ENCODE assay signal across 25 cellular contexts in genomic region chr3:25589104-25589782, GRCh38.
A peak's percentile ranks its signal among the peaks of the same experiment; 100 is the strongest.
DNase-seq lines count a peak whose midpoint lies in the region; ATAC-seq and TF ChIP-seq lines count a peak whose summit lies in the region.
"Had no signal": no experiment of that assay in that cellular context is flagged by ENCODE, and none has a peak within 500 bp of the region (broad histone marks: within the 10 kb centered on the region; RNA-seq: fewer than 3 reads in every experiment).

No MANE protein-coding gene starts in this region.

- DNase-seq in ELR (ENCODE audit: low read depth) (peak; percentile 27), ascending aorta (ENCODE audit: low spot score in 2 of 2) (no peak), right atrium auricular region (ENCODE audit: low spot score) (peak; percentile 54), osteocyte (ENCODE audit: extremely low spot score, unreplicated experiment) (no peak), tibial nerve (ENCODE audit: low spot score in 2 of 2) (no peak), DMS79 treated with DMSO at 0.1 percent for 48 hours (lab: John Stamatoyannopoulos, UW) (no peak)
- DNase-seq: activated CD4-positive, alpha-beta T cell treated with anti-CD3 and anti-CD28 coated beads, Interleukin-2, amount 50 U/mL, for 48 hours; activated CD8-positive, alpha-beta memory T cell treated with anti-CD3 and anti-CD28 coated beads, Interleukin-2, amount 50 U/mL, for 4 hours; activated effector memory CD4-positive, alpha-beta T cell treated with Interleukin-2 at 50 U/mL for 16 hours; activated naive CD8-positive, alpha-beta T cell treated with anti-CD3 and anti-CD28 coated beads for 36 hours; body of pancreas; CD4-positive, CD25-positive, alpha-beta regulatory T cell; effector memory CD4-positive, alpha-beta T cell; foreskin keratinocyte; GOT3; KBM-7; NCI-H510A treated with DMSO at 0.1 percent for 48 hours; occipital lobe; retina; stimulated activated CD4-positive, alpha-beta T cell treated with anti-CD3 and anti-CD28 coated beads, Interleukin-4, amount 100 ng/mL, for 1 hour; stimulated activated naive B cell treated with anti-CD40 and anti-IgM and Interleukin-4, amounts not matched to agents 10 μg/mL and 1 μg/mL and 100 μg/mL, for 72 hours; T-helper 1 cell had no signal

- TF ChIP-seq EP300 in tibial nerve (IDR thresholded peaks at IDR 0.05), result no peak

- H3K9me3 ChIP-seq in ascending aorta, result no peaks in the 10 kb centered on the region
- H3K9me3 ChIP-seq in right atrium auricular region, result no peaks in the 10 kb centered on the region
- H3K9me3 ChIP-seq in tibial nerve, result no peaks in the 10 kb centered on the region
- H3K9me3 ChIP-seq: body of pancreas, suprapubic skin, vagina had no signal

- no peak for ATAC-seq in HG02610 (IDR thresholded peaks at IDR 0.05; ENCODE audit: unreplicated experiment)
- ATAC-seq: body of pancreas; foreskin keratinocyte; stimulated activated naive B cell treated with anti-CD40 and anti-IgM and Interleukin-4, amounts not matched to agents 10 μg/mL and 1 μg/mL and 100 μg/mL, for 72 hours had no signal

- no peaks in the 10 kb centered on the region for H3K27me3 Mint-ChIP-seq in osteocyte (ENCODE audit: unreplicated experiment)
- H3K27me3 Mint-ChIP-seq: activated naive CD8-positive, alpha-beta T cell treated with anti-CD3 and anti-CD28 coated beads for 36 hours; CD4-positive, CD25-positive, alpha-beta regulatory T cell; stimulated activated naive B cell treated with anti-CD40 and anti-IgM and Interleukin-4, amounts not matched to agents 10 μg/mL and 1 μg/mL and 100 μg/mL, for 72 hours had no signal

- H3K27ac ChIP-seq in ascending aorta (peak overlapping the region; percentile 2 to 57), right atrium auricular region (peak overlapping the region; percentile 73 to 84), tibial nerve (no peak overlapping the region)
- H3K27ac ChIP-seq: body of pancreas, foreskin keratinocyte, suprapubic skin, vagina had no signal

- H3K36me3 ChIP-seq in ascending aorta, result no peaks in the 10 kb centered on the region
- no peaks in the 10 kb centered on the region for H3K36me3 ChIP-seq in right atrium auricular region
- H3K36me3 ChIP-seq in tibial nerve, result no peaks in the 10 kb centered on the region
- H3K36me3 ChIP-seq: suprapubic skin, vagina had no signal

- H3K27me3 ChIP-seq in ascending aorta (no peaks in the 10 kb centered on the region), right atrium auricular region (no peaks in the 10 kb centered on the region), tibial nerve (no peaks in the 10 kb centered on the region)
- H3K27me3 ChIP-seq: body of pancreas, foreskin keratinocyte, suprapubic skin, vagina had no signal

- peak overlapping the region; percentile 64 for H3K27ac Mint-ChIP-seq in osteocyte (ENCODE audit: unreplicated experiment)
- H3K27ac Mint-ChIP-seq: activated naive CD8-positive, alpha-beta T cell treated with anti-CD3 and anti-CD28 coated beads for 36 hours; CD4-positive, CD25-positive, alpha-beta regulatory T cell had no signal

- H3K36me3 Mint-ChIP-seq in osteocyte (ENCODE audit: unreplicated experiment), result peaks cover 5% of the 10 kb centered on the region
- H3K36me3 Mint-ChIP-seq: activated naive CD8-positive, alpha-beta T cell treated with anti-CD3 and anti-CD28 coated beads for 36 hours; CD4-positive, CD25-positive, alpha-beta regulatory T cell; stimulated activated naive B cell treated with anti-CD40 and anti-IgM and Interleukin-4, amounts not matched to agents 10 μg/mL and 1 μg/mL and 100 μg/mL, for 72 hours had no signal

- H3K4me3 ChIP-seq in ascending aorta (no peak overlapping the region), right atrium auricular region (no peak overlapping the region), tibial nerve (no peak overlapping the region)
- H3K4me3 ChIP-seq: body of pancreas, suprapubic skin, vagina had no signal

- H3K4me1 ChIP-seq in ascending aorta, result peaks cover 0 to 19% of the 10 kb centered on the region in 2 donors
- peaks cover 0 to 59% of the 10 kb centered on the region in 2 donors for H3K4me1 ChIP-seq in right atrium auricular region
- peaks cover 0 to 25% (median 13%) of the 10 kb centered on the region in 4 donors for H3K4me1 ChIP-seq in tibial nerve
- H3K4me1 ChIP-seq: foreskin keratinocyte had no signal

- no peak for TF ChIP-seq POLR2A in tibial nerve (IDR thresholded peaks at IDR 0.05)

- H3K9me3 Mint-ChIP-seq in osteocyte (ENCODE audit: unreplicated experiment), result peaks cover 5% of the 10 kb centered on the region
- H3K9me3 Mint-ChIP-seq: activated naive CD8-positive, alpha-beta T cell treated with anti-CD3 and anti-CD28 coated beads for 36 hours had no signal

- H3K4me3 Mint-ChIP-seq in osteocyte (ENCODE audit: unreplicated experiment), result no peak overlapping the region
- H3K4me3 Mint-ChIP-seq: activated naive CD8-positive, alpha-beta T cell treated with anti-CD3 and anti-CD28 coated beads for 36 hours; CD4-positive, CD25-positive, alpha-beta regulatory T cell; stimulated activated naive B cell treated with anti-CD40 and anti-IgM and Interleukin-4, amounts not matched to agents 10 μg/mL and 1 μg/mL and 100 μg/mL, for 72 hours had no signal

- WGBS in tibial nerve, 2 donors, result 89 to 98% methylated on average over 4 of the region's 4 CpGs

- TF ChIP-seq CTCF in ascending aorta (IDR thresholded peaks at IDR 0.05), result no peak
- no peak for TF ChIP-seq CTCF in right atrium auricular region (IDR thresholded peaks at IDR 0.05)
- TF ChIP-seq CTCF in osteocyte (IDR thresholded peaks at IDR 0.05), result no peak
- TF ChIP-seq CTCF in tibial nerve (IDR thresholded peaks at IDR 0.05), result no peak

- H3K4me1 Mint-ChIP-seq in osteocyte (ENCODE audit: unreplicated experiment), result peaks cover 76% of the 10 kb centered on the region

- intact Hi-C loops in ascending aorta (cut with DNase I), result no loop called here

Comparison
In these comparisons a context has a peak if more than half of its experiments do, and no peak if none do; other contexts are left out.
1. DNase-seq: peak in ELR (single experiment) and right atrium auricular region (single experiment); none in ascending aorta (0 of 2), osteocyte (single experiment), tibial nerve (0 of 2) and DMS79 treated with DMSO at 0.1 percent for 48 hours (single experiment).
2. H3K27ac ChIP-seq: peak in ascending aorta (2 of 2) and right atrium auricular region (2 of 2); none in tibial nerve (0 of 4).